15 cellular contexts compared by ENCODE assay signal in the genomic region with DNA sequence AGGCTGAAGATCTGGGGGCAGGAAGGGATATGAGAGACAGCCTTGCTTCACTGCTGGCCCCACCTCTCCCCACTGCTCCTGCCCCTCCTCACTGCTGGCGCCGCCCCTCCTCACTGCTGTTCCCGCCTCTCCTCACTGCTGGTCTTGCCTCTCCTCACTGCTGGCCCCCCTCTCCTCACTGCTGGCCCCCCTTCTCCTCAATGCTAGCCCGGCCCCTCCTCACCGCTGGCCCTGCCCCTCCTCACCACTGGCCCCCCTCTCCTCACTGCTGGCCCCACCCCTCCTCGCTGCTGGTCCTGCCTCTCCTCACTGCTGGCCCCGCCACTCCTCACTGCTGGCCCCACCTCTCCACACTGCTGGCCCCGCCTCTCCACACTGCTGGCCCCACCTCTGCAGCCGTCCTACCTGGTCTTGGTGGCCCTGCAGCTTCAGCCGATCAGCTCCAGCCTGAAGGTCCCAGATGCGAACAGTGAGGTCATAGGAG. TPM values are rescaled to one million over a fixed set of nuclear protein-coding genes. Genes with fewer than 3 reads are reported as not detected.
DNase-seq lines count a peak whose midpoint lies in the region; ATAC-seq and TF ChIP-seq lines count a peak whose summit lies in the region.
"Had no signal": no experiment of that assay in that cellular context is flagged by ENCODE, and none has a peak within 500 bp of the region (broad histone marks: within the 10 kb centered on the region; RNA-seq: fewer than 3 reads in every experiment).

No MANE protein-coding gene starts in this region.

- POLR2A ChIA-PET in CD4-positive, alpha-beta T cell (lab: Charles Lee), result no interaction called here

- WGBS in sigmoid colon, 2 donors, result 85 to 87% methylated on average over 11 of the region's 11 CpGs

- H3K27ac Mint-ChIP-seq in CD4-positive, alpha-beta T cell, result peak overlapping the region; percentile 17
- H3K27ac Mint-ChIP-seq: activated naive CD4-positive, alpha-beta T cell treated with anti-CD3 and anti-CD28 coated beads, Interleukin-2, amount 10 ng/mL, durations not matched to agents 7 days and 5 days had no signal

- no peaks in the 10 kb centered on the region for H3K4me1 Mint-ChIP-seq in CD4-positive, alpha-beta T cell (ENCODE audit: low read depth)
- H3K4me1 Mint-ChIP-seq: activated naive CD4-positive, alpha-beta T cell treated with anti-CD3 and anti-CD28 coated beads, Interleukin-2, amount 10 ng/mL, durations not matched to agents 7 days and 5 days had no signal

- TF ChIP-seq EP300 in sigmoid colon (IDR thresholded peaks at IDR 0.05), result no peak

- H3K9me3 Mint-ChIP-seq in CD4-positive, alpha-beta T cell, result no peaks in the 10 kb centered on the region
- H3K9me3 Mint-ChIP-seq: activated naive CD4-positive, alpha-beta T cell treated with anti-CD3 and anti-CD28 coated beads, Interleukin-2, amount 10 ng/mL, durations not matched to agents 7 days and 5 days had no signal

- CTCF ChIA-PET in CD4-positive, alpha-beta T cell (lab: Charles Lee), result no interaction called here

- no peaks in the 10 kb centered on the region for H3K27me3 Mint-ChIP-seq in CD4-positive, alpha-beta T cell
- H3K27me3 Mint-ChIP-seq: activated naive CD4-positive, alpha-beta T cell treated with anti-CD3 and anti-CD28 coated beads, Interleukin-2, amount 10 ng/mL, durations not matched to agents 7 days and 5 days had no signal

- no peaks in the 10 kb centered on the region for H3K9me3 ChIP-seq in CD4-positive, alpha-beta T cell (ENCODE audit: control insufficient read depth, low read length)
- no peaks in the 10 kb centered on the region for H3K9me3 ChIP-seq in sigmoid colon
- H3K9me3 ChIP-seq: gastrocnemius medialis, ovary had no signal

- peaks cover 0 to 63% (median 21%) of the 10 kb centered on the region in 4 donors for H3K36me3 ChIP-seq in sigmoid colon
- H3K36me3 ChIP-seq: ovary had no signal

- no peak overlapping the region for H3K27ac ChIP-seq in CD4-positive, alpha-beta T cell (ENCODE audit: low read depth, low read length)
- H3K27ac ChIP-seq in sigmoid colon, result no peak overlapping the region
- H3K27ac ChIP-seq: gastrocnemius medialis, ovary had no signal

- no peak for TF ChIP-seq CTCF in CD4-positive, alpha-beta T cell (IDR thresholded peaks at IDR 0.05)
- no peak for TF ChIP-seq CTCF in sigmoid colon (IDR thresholded peaks at IDR 0.05)

- H3K4me3 Mint-ChIP-seq in CD4-positive, alpha-beta T cell, result no peak overlapping the region
- H3K4me3 Mint-ChIP-seq: activated naive CD4-positive, alpha-beta T cell treated with anti-CD3 and anti-CD28 coated beads, Interleukin-2, amount 10 ng/mL, durations not matched to agents 7 days and 5 days had no signal

- peak; percentile 24 for ATAC-seq in CD4-positive, alpha-beta T cell (ENCODE audit: poor library complexity)
- ATAC-seq in HG02798 (IDR thresholded peaks at IDR 0.05; ENCODE audit: poor library complexity, unreplicated experiment) (no peak), HG02571 (IDR thresholded peaks at IDR 0.05; ENCODE audit: unreplicated experiment) (no peak)
- ATAC-seq: gastrocnemius medialis had no signal

- peaks cover 84% of the 10 kb centered on the region for H3K36me3 Mint-ChIP-seq in CD4-positive, alpha-beta T cell (ENCODE audit: low read depth)

- peaks cover 0 to 4% (median 0%) of the 10 kb centered on the region in 4 donors for H3K4me1 ChIP-seq in sigmoid colon
- H3K4me1 ChIP-seq: gastrocnemius medialis had no signal

- DNase-seq in CD4-positive, alpha-beta T cell, result no peak
- DNase-seq in EH (ENCODE audit: low read depth) (peak; percentile 44), SK-N-DZ (ENCODE audit: low spot score) (peak; percentile 58), iPS-NIHi11 (ENCODE audit: low spot score) (peak; percentile 75), GM03348 (ENCODE audit: low spot score) (no peak), sigmoid colon (no peak)
- DNase-seq: activated CD4-positive, CD25-positive, alpha-beta regulatory T cell; activated naive CD4-positive, alpha-beta T cell treated with anti-CD3 and anti-CD28 coated beads, Interleukin-2, amount 10 ng/mL, durations not matched to agents 7 days and 5 days; gastrocnemius medialis; mammary epithelial cell; stimulated activated CD4-positive, alpha-beta T cell treated with anti-CD3 and anti-CD28 coated beads, Interleukin-1b, Interleukin-23, amount 100 ng/mL, for 48 hours; stimulated activated naive CD4-positive, alpha-beta T cell had no signal

- no peak overlapping the region for H3K4me3 ChIP-seq in sigmoid colon
- H3K4me3 ChIP-seq: gastrocnemius medialis, ovary had no signal

- TF ChIP-seq POLR2A in sigmoid colon (IDR thresholded peaks at IDR 0.05), result no peak

- intact Hi-C loops in CD4-positive, alpha-beta T cell (cut with DNase I, micrococcal nuclease), result no loop called here
- intact Hi-C loops in sigmoid colon (cut with DNase I), result no loop called here

- no peaks in the 10 kb centered on the region for H3K27me3 ChIP-seq in CD4-positive, alpha-beta T cell (ENCODE audit: control insufficient read depth, insufficient read depth, low read length)
- H3K27me3 ChIP-seq in sigmoid colon, result no peaks in the 10 kb centered on the region
- H3K27me3 ChIP-seq: gastrocnemius medialis, ovary had no signal

RNA-seq across cellular contexts. Expression of gene PAM16, which starts 9.5 kb away (rescaled TPM):
- 10 to 100 TPM; 24.9 to 26.8 TPM for total RNA-seq in CD4-positive, alpha-beta T cell
- polyA plus RNA-seq in SK-N-DZ (2014; cell fraction: cytosol; rRNA removed), result 187 and 191 TPM in 2 replicates
- polyA plus RNA-seq in SK-N-DZ (2014; cell fraction: nucleus; rRNA removed), result 181 and 215 TPM in 2 replicates
- 10 to 100 TPM; 36.7 to 52.7 (median 43.6) TPM for total RNA-seq in sigmoid colon
- polyA plus RNA-seq in sigmoid colon, result 10 to 100 TPM; 36.0 to 57.0 (median 49.0) TPM

RNA-seq across cellular contexts. Expression of gene VASN, which starts 11.1 kb away (rescaled TPM):
- total RNA-seq in CD4-positive, alpha-beta T cell, result under 1 TPM; 0.70 to 0.77 TPM
- polyA plus RNA-seq in SK-N-DZ (2014; cell fraction: cytosol; rRNA removed), result 7.4 and 7.9 TPM in 2 replicates
- polyA plus RNA-seq in SK-N-DZ (2014; cell fraction: nucleus; rRNA removed), result 3.4 and 4.9 TPM in 2 replicates
- 10 to 100 TPM in 1 of 4 donors, 1 to 10 TPM in 3; 7.1 to 10.2 (median 8.3) TPM for total RNA-seq in sigmoid colon
- 1 to 10 TPM in 2 of 3 donors, under 1 TPM in 1; 0.46 to 4.2 (median 2.4) TPM for polyA plus RNA-seq in sigmoid colon

RNA-seq across cellular contexts. Expression of gene GLIS2, which starts 44.7 kb away (rescaled TPM):
- not detected for total RNA-seq in CD4-positive, alpha-beta T cell
- 4.4 and 4.5 TPM in 2 replicates for polyA plus RNA-seq in SK-N-DZ (2014; cell fraction: cytosol; rRNA removed)
- 2.7 and 7.0 TPM in 2 replicates for polyA plus RNA-seq in SK-N-DZ (2014; cell fraction: nucleus; rRNA removed)
- 10 to 100 TPM in 1 of 4 donors, 1 to 10 TPM in 3; 5.4 to 11.9 (median 5.7) TPM for total RNA-seq in sigmoid colon
- polyA plus RNA-seq in sigmoid colon, result 1 to 10 TPM in 2 of 3 donors, under 1 TPM in 1; 0.69 to 4.0 (median 1.8) TPM

RNA-seq across cellular contexts. Expression of gene CORO7, which starts 55.8 kb away (rescaled TPM):
- total RNA-seq in CD4-positive, alpha-beta T cell, result 100 to 1,000 TPM; 801 to 805 TPM
- polyA plus RNA-seq in SK-N-DZ (2014; cell fraction: cytosol; rRNA removed), result 39.0 and 46.4 TPM in 2 replicates
- polyA plus RNA-seq in SK-N-DZ (2014; cell fraction: nucleus; rRNA removed), result 187 and 190 TPM in 2 replicates
- total RNA-seq in sigmoid colon, result 10 to 100 TPM; 10.0 to 34.6 (median 19.1) TPM
- 10 to 100 TPM; 10.8 to 43.4 (median 12.5) TPM for polyA plus RNA-seq in sigmoid colon

Comparison
In these comparisons a context has a peak if more than half of its experiments do, and no peak if none do; other contexts are left out.
1. DNase-seq: peak in EH (single experiment), SK-N-DZ (single experiment) and iPS-NIHi11 (single experiment); none in CD4-positive, alpha-beta T cell (0 of 10), GM03348 (single experiment) and sigmoid colon (single experiment).
2. RNA of gene VASN, which starts 11.1 kb away (total RNA-seq): 7.1 to 10.2 TPM in sigmoid colon; 0.70 to 0.77 TPM in CD4-positive, alpha-beta T cell; every median in the first group is over 4 times any median in the second.
3. RNA of gene GLIS2, which starts 44.7 kb away (total RNA-seq): 5.4 to 11.9 TPM in sigmoid colon; not detected in CD4-positive, alpha-beta T cell; every median in the first group is over 4 times any median in the second.